Comparison of ENCODE assay signal across 14 cellular contexts in genomic region chr3:127865941-127866340, GRCh38. TPM values are rescaled to one million over a fixed set of nuclear protein-coding genes. Genes with fewer than 3 reads are reported as not detected.
A peak's percentile ranks its signal among the peaks of the same experiment; 100 is the strongest.
DNase-seq lines count a peak whose midpoint lies in the region; ATAC-seq and TF ChIP-seq lines count a peak whose summit lies in the region.
"Had no signal": no experiment of that assay in that cellular context is flagged by ENCODE, and none has a peak within 500 bp of the region (broad histone marks: within the 10 kb centered on the region; RNA-seq: fewer than 3 reads in every experiment).

No MANE protein-coding gene starts in this region.

- no peaks in the 10 kb centered on the region for H3K36me3 Mint-ChIP-seq in activated CD8-positive, alpha-beta T cell treated with anti-CD3 and anti-CD28 coated beads for 36 hours (ENCODE audit: low read depth)
- H3K36me3 Mint-ChIP-seq in activated CD8-positive, alpha-beta T cell treated with anti-CD3 and anti-CD28 coated beads, Interleukin-2, amount 10 ng/mL, durations not matched to agents 7 days and 5 days (ENCODE audit: low read depth), result no peaks in the 10 kb centered on the region
- H3K36me3 Mint-ChIP-seq in stimulated activated effector memory CD8-positive, alpha-beta T cell treated with anti-CD3 and anti-CD28 coated beads, Interleukin-12 subunit alpha, Interleukin-12 subunit beta, amount 100 ng/mL, for 72 hours, result no peaks in the 10 kb centered on the region
- H3K36me3 Mint-ChIP-seq in effector memory CD8-positive, alpha-beta T cell (ENCODE audit: insufficient read depth), result no peaks in the 10 kb centered on the region

- H3K27me3 Mint-ChIP-seq in activated CD8-positive, alpha-beta T cell treated with anti-CD3 and anti-CD28 coated beads for 36 hours, result peaks cover 4% of the 10 kb centered on the region
- peaks cover 12% of the 10 kb centered on the region for H3K27me3 Mint-ChIP-seq in activated CD8-positive, alpha-beta T cell treated with anti-CD3 and anti-CD28 coated beads, Interleukin-2, amount 10 ng/mL, durations not matched to agents 7 days and 5 days (ENCODE audit: low read depth)
- peaks cover 27% of the 10 kb centered on the region in 2 donors for H3K27me3 Mint-ChIP-seq in effector memory CD8-positive, alpha-beta T cell

- no peak overlapping the region for H3K4me3 ChIP-seq in fibroblast of lung (replicated peaks in 1 of 4; ENCODE audit: control extremely low read depth in 1 of 4, insufficient read depth in 1 of 4, low read depth in 3 of 4, low read length in 4 of 4)
- H3K4me3 ChIP-seq: thyroid gland had no signal

- no peaks in the 10 kb centered on the region for H3K36me3 ChIP-seq in fibroblast of lung (ENCODE audit: control insufficient read depth, insufficient read depth, low read length)
- H3K36me3 ChIP-seq: thyroid gland had no signal

- no peak overlapping the region for H2AFZ ChIP-seq in fibroblast of lung (ENCODE audit: low read length)

- peak; percentile 44 for DNase-seq in activated CD8-positive, alpha-beta T cell treated with anti-CD3 and anti-CD28 coated beads for 36 hours
- DNase-seq in activated CD8-positive, alpha-beta T cell treated with anti-CD3 and anti-CD28 coated beads, Interleukin-2, amount 10 ng/mL, durations not matched to agents 7 days and 5 days, result no peak
- DNase-seq in RWPE1 (ENCODE audit: low spot score) (peak; percentile 25), fibroblast of lung (ENCODE audit: low read depth in 2 of 2) (peak; percentile 39 to 76)
- no peak for DNase-seq in stimulated activated effector memory CD8-positive, alpha-beta T cell treated with anti-CD3 and anti-CD28 coated beads, Interleukin-12 subunit alpha, Interleukin-12 subunit beta, amount 100 ng/mL, for 72 hours (ENCODE audit: low spot score in 2 of 2)
- no peak for DNase-seq in effector memory CD8-positive, alpha-beta T cell
- DNase-seq: activated CD4-positive, alpha-beta T cell treated with anti-CD3 and anti-CD28 coated beads for 1 hour; AML-193; midbrain; NCI-H1105; NCI-H526 treated with DMSO at 0.1 percent for 48 hours; thyroid gland had no signal

- H3K4me3 Mint-ChIP-seq in activated CD8-positive, alpha-beta T cell treated with anti-CD3 and anti-CD28 coated beads for 36 hours, result no peak overlapping the region
- H3K4me3 Mint-ChIP-seq in activated CD8-positive, alpha-beta T cell treated with anti-CD3 and anti-CD28 coated beads, Interleukin-2, amount 10 ng/mL, durations not matched to agents 7 days and 5 days, result no peak overlapping the region
- H3K4me3 Mint-ChIP-seq in stimulated activated effector memory CD8-positive, alpha-beta T cell treated with anti-CD3 and anti-CD28 coated beads, Interleukin-12 subunit alpha, Interleukin-12 subunit beta, amount 100 ng/mL, for 72 hours, result no peak overlapping the region
- no peak overlapping the region for H3K4me3 Mint-ChIP-seq in effector memory CD8-positive, alpha-beta T cell

- no peak overlapping the region for H3K9ac ChIP-seq in fibroblast of lung (ENCODE audit: insufficient read depth, low read length)

- H3K79me2 ChIP-seq in fibroblast of lung (ENCODE audit: control insufficient read depth, insufficient read depth, low read length), result no peaks in the 10 kb centered on the region

- H3K27ac ChIP-seq in RWPE1 (no peak overlapping the region), fibroblast of lung (ENCODE audit: insufficient read depth, low read length) (no peak overlapping the region)
- H3K27ac ChIP-seq: thyroid gland had no signal

- peaks cover 21% of the 10 kb centered on the region for H3K4me1 Mint-ChIP-seq in activated CD8-positive, alpha-beta T cell treated with anti-CD3 and anti-CD28 coated beads for 36 hours (ENCODE audit: low read depth)
- H3K4me1 Mint-ChIP-seq in activated CD8-positive, alpha-beta T cell treated with anti-CD3 and anti-CD28 coated beads, Interleukin-2, amount 10 ng/mL, durations not matched to agents 7 days and 5 days (ENCODE audit: low read depth), result no peaks in the 10 kb centered on the region
- H3K4me1 Mint-ChIP-seq in stimulated activated effector memory CD8-positive, alpha-beta T cell treated with anti-CD3 and anti-CD28 coated beads, Interleukin-12 subunit alpha, Interleukin-12 subunit beta, amount 100 ng/mL, for 72 hours, result peaks cover 10% of the 10 kb centered on the region
- no peaks in the 10 kb centered on the region for H3K4me1 Mint-ChIP-seq in effector memory CD8-positive, alpha-beta T cell (ENCODE audit: low read depth in 2 of 2)

- no peaks in the 10 kb centered on the region for H3K9me3 ChIP-seq in fibroblast of lung (ENCODE audit: control insufficient read depth, insufficient read depth, low read depth, low read length)
- H3K9me3 ChIP-seq: thyroid gland had no signal

- no peaks in the 10 kb centered on the region for H3K9me3 Mint-ChIP-seq in activated CD8-positive, alpha-beta T cell treated with anti-CD3 and anti-CD28 coated beads for 36 hours
- no peaks in the 10 kb centered on the region for H3K9me3 Mint-ChIP-seq in activated CD8-positive, alpha-beta T cell treated with anti-CD3 and anti-CD28 coated beads, Interleukin-2, amount 10 ng/mL, durations not matched to agents 7 days and 5 days (ENCODE audit: insufficient read depth)
- H3K9me3 Mint-ChIP-seq in stimulated activated effector memory CD8-positive, alpha-beta T cell treated with anti-CD3 and anti-CD28 coated beads, Interleukin-12 subunit alpha, Interleukin-12 subunit beta, amount 100 ng/mL, for 72 hours, result no peaks in the 10 kb centered on the region
- no peaks in the 10 kb centered on the region for H3K9me3 Mint-ChIP-seq in effector memory CD8-positive, alpha-beta T cell

- H3K4me2 ChIP-seq in fibroblast of lung (ENCODE audit: extremely low read depth, insufficient read depth, low read length), result no peak overlapping the region

- CTCF ChIA-PET in activated CD8-positive, alpha-beta T cell treated with anti-CD3 and anti-CD28 coated beads for 36 hours (lab: Charles Lee), result no interaction called here
- CTCF ChIA-PET in activated CD8-positive, alpha-beta T cell treated with anti-CD3 and anti-CD28 coated beads, Interleukin-2, amount 10 ng/mL, durations not matched to agents 7 days and 5 days (lab: Charles Lee), result interaction anchor here (0.6 kb wide), 1 partner anchor 616 kb away, joined by 3 read pairs; no protein-coding TSS in a partner anchor
- CTCF ChIA-PET in RWPE1 (lab: Yijun Ruan, JAX), result no interaction called here

- TF ChIP-seq CTCF in activated CD8-positive, alpha-beta T cell treated with anti-CD3 and anti-CD28 coated beads for 36 hours (IDR thresholded peaks at IDR 0.05), result no peak
- TF ChIP-seq CTCF in RWPE1 (conservative IDR thresholded peaks at IDR 0.05; ENCODE audit: low read depth) (no peak), fibroblast of lung (conservative IDR thresholded peaks at IDR 0.05 in 1 of 2, IDR thresholded peaks at IDR 0.05 in 1 of 2; ENCODE audit: low read depth in 1 of 2, low read length in 2 of 2) (peak; percentile 10 to 19)

- intact Hi-C loops in activated CD8-positive, alpha-beta T cell treated with anti-CD3 and anti-CD28 coated beads for 36 hours (cut with micrococcal nuclease), result no loop called here

- no peak overlapping the region for H3K27ac Mint-ChIP-seq in activated CD8-positive, alpha-beta T cell treated with anti-CD3 and anti-CD28 coated beads for 36 hours
- H3K27ac Mint-ChIP-seq in activated CD8-positive, alpha-beta T cell treated with anti-CD3 and anti-CD28 coated beads, Interleukin-2, amount 10 ng/mL, durations not matched to agents 7 days and 5 days, result no peak overlapping the region
- H3K27ac Mint-ChIP-seq in stimulated activated effector memory CD8-positive, alpha-beta T cell treated with anti-CD3 and anti-CD28 coated beads, Interleukin-12 subunit alpha, Interleukin-12 subunit beta, amount 100 ng/mL, for 72 hours, result no peak overlapping the region
- no peak overlapping the region for H3K27ac Mint-ChIP-seq in effector memory CD8-positive, alpha-beta T cell

- no peaks in the 10 kb centered on the region for H3K27me3 ChIP-seq in fibroblast of lung (ENCODE audit: control insufficient read depth, insufficient read depth, low read length)
- H3K27me3 ChIP-seq: thyroid gland had no signal

- peak; percentile 61 for ATAC-seq in activated CD8-positive, alpha-beta T cell treated with anti-CD3 and anti-CD28 coated beads for 36 hours
- ATAC-seq in activated CD8-positive, alpha-beta T cell treated with anti-CD3 and anti-CD28 coated beads, Interleukin-2, amount 10 ng/mL, durations not matched to agents 7 days and 5 days, result no peak
- ATAC-seq in stimulated activated effector memory CD8-positive, alpha-beta T cell treated with anti-CD3 and anti-CD28 coated beads, Interleukin-12 subunit alpha, Interleukin-12 subunit beta, amount 100 ng/mL, for 72 hours, result peak; percentile 71
- no peak for ATAC-seq in effector memory CD8-positive, alpha-beta T cell (replicated peaks)
- ATAC-seq in HG02763 (IDR thresholded peaks at IDR 0.05; ENCODE audit: unreplicated experiment) (no peak), GM21390 (IDR thresholded peaks at IDR 0.05; ENCODE audit: unreplicated experiment) (no peak)

- no peaks in the 10 kb centered on the region for H3K4me1 ChIP-seq in fibroblast of lung (ENCODE audit: control insufficient read depth, extremely low read depth, insufficient read depth, low read length)
- H3K4me1 ChIP-seq: thyroid gland had no signal

- POLR2A ChIA-PET in activated CD8-positive, alpha-beta T cell treated with anti-CD3 and anti-CD28 coated beads for 36 hours (lab: Charles Lee), result no interaction called here
- POLR2A ChIA-PET in activated CD8-positive, alpha-beta T cell treated with anti-CD3 and anti-CD28 coated beads, Interleukin-2, amount 10 ng/mL, durations not matched to agents 7 days and 5 days (lab: Charles Lee), result no interaction called here
- POLR2A ChIA-PET in RWPE1 (lab: Yijun Ruan, JAX; ENCODE audit: low non-redundant PET), result no interaction called here

- H4K20me1 ChIP-seq in fibroblast of lung (ENCODE audit: control insufficient read depth, extremely low read depth, insufficient read depth, low read length), result no peaks in the 10 kb centered on the region

RNA-seq across cellular contexts. Expression of gene MGLL, which starts 43.6 kb away (rescaled TPM):
- 1 to 10 TPM; 1.1 to 3.1 TPM for total RNA-seq in activated CD8-positive, alpha-beta T cell treated with anti-CD3 and anti-CD28 coated beads for 36 hours
- 1 to 10 TPM; 1.5 to 2.2 TPM for total RNA-seq in activated CD8-positive, alpha-beta T cell treated with anti-CD3 and anti-CD28 coated beads, Interleukin-2, amount 10 ng/mL, durations not matched to agents 7 days and 5 days
- total RNA-seq in fibroblast of lung, result 15.2 and 60.1 TPM in 2 replicates
- 69.8 and 122 TPM in 2 replicates for polyA plus RNA-seq in fibroblast of lung
- 101 and 175 TPM in 2 replicates for polyA plus RNA-seq in fibroblast of lung (2012)
- polyA minus RNA-seq in fibroblast of lung (ENCODE audit: low replicate concordance), result 75.2 and 302 TPM in 2 replicates

RNA-seq across cellular contexts. Expression of gene KBTBD12, which starts 49.1 kb away (rescaled TPM):
- not detected for total RNA-seq in activated CD8-positive, alpha-beta T cell treated with anti-CD3 and anti-CD28 coated beads for 36 hours
- not detected for total RNA-seq in activated CD8-positive, alpha-beta T cell treated with anti-CD3 and anti-CD28 coated beads, Interleukin-2, amount 10 ng/mL, durations not matched to agents 7 days and 5 days
- total RNA-seq in fibroblast of lung, result not detected in 2 replicates
- polyA plus RNA-seq in fibroblast of lung, result not detected in 2 replicates
- polyA plus RNA-seq in fibroblast of lung (2012), result not detected in 2 replicates
- not detected in 2 replicates for polyA minus RNA-seq in fibroblast of lung (ENCODE audit: low replicate concordance)

Comparison
In these comparisons a context has a peak if more than half of its experiments do, and no peak if none do; other contexts are left out.
1. ATAC-seq: peak in activated CD8-positive, alpha-beta T cell treated with anti-CD3 and anti-CD28 coated beads for 36 hours (single experiment) and stimulated activated effector memory CD8-positive, alpha-beta T cell treated with anti-CD3 and anti-CD28 coated beads, Interleukin-12 subunit alpha, Interleukin-12 subunit beta, amount 100 ng/mL, for 72 hours (single experiment); none in activated CD8-positive, alpha-beta T cell treated with anti-CD3 and anti-CD28 coated beads, Interleukin-2, amount 10 ng/mL, durations not matched to agents 7 days and 5 days (single experiment), effector memory CD8-positive, alpha-beta T cell (single experiment), HG02763 (single experiment) and GM21390 (single experiment).
2. DNase-seq: peak in activated CD8-positive, alpha-beta T cell treated with anti-CD3 and anti-CD28 coated beads for 36 hours (single experiment), RWPE1 (single experiment) and fibroblast of lung (2 of 2); none in activated CD8-positive, alpha-beta T cell treated with anti-CD3 and anti-CD28 coated beads, Interleukin-2, amount 10 ng/mL, durations not matched to agents 7 days and 5 days (single experiment), stimulated activated effector memory CD8-positive, alpha-beta T cell treated with anti-CD3 and anti-CD28 coated beads, Interleukin-12 subunit alpha, Interleukin-12 subunit beta, amount 100 ng/mL, for 72 hours (0 of 2) and effector memory CD8-positive, alpha-beta T cell (0 of 3).
3. CTCF ChIP-seq: peak in fibroblast of lung (2 of 2); none in activated CD8-positive, alpha-beta T cell treated with anti-CD3 and anti-CD28 coated beads for 36 hours (single experiment) and RWPE1 (single experiment).